Comparison of ENCODE assay signal across 2 cellular contexts in the genomic region with DNA sequence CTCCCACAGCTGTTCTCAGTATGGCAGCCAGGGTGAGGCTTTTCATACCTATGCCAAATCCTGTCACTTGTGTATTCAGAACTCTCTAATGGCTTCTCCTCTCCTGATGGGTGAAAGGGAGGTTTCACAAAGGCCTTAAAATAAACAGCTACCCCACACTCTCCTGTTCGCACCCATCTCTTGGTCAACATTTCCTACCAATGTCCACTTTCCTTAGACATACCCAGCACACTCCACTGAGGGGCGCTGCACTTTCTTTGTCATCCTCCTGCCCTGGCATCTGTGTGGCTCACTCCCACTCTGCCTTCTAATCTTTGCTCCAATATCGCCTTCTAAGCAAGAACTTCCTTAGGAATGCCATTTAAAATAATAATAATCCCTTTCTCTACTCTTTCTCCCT.
TF ChIP-seq lines count a peak whose summit lies in the region.

No MANE protein-coding gene starts in this region.

TF ChIP-seq in HCT116, 20 proteins besides CTCF, POLR2A, EP300 and RAD21:
- TF ChIP-seq ZNF274 (IDR thresholded peaks at IDR 0.05; ENCODE audit: low read depth, low read length), result no peak
- TF ChIP-seq SIN3A (IDR thresholded peaks at IDR 0.05; ENCODE audit: low read depth), result no peak
- TF ChIP-seq CBX3 (IDR thresholded peaks at IDR 0.05; ENCODE audit: low read depth), result peak; percentile 65; the same call in 1 of the 2 replicates
TF ChIP-seq in HCT116: peak in this region for 1.

TF ChIP-seq in GM12878, 131 proteins besides CTCF, POLR2A, EP300 and RAD21:
- TF ChIP-seq KAT2A (conservative IDR thresholded peaks at IDR 0.05; ENCODE audit: control insufficient read depth, low read depth, low read length) (no peak), EZH2 (IDR thresholded peaks at IDR 0.05; ENCODE audit: borderline replicate concordance, control insufficient read depth, low read depth, low read length) (no peak), ZBTB11 (CRISPR knock-in tag; IDR thresholded peaks at IDR 0.05) (no peak), KDM1A (IDR thresholded peaks at IDR 0.05; ENCODE audit: borderline replicate concordance) (no peak), ZBED1 (IDR thresholded peaks at IDR 0.05; ENCODE audit: borderline replicate concordance) (no peak), STAT3 (IDR thresholded peaks at IDR 0.05; ENCODE audit: low read depth, low read length) (no peak), IKZF2 (IDR thresholded peaks at IDR 0.05) (no peak), LARP7 (IDR thresholded peaks at IDR 0.05) (no peak), CEBPB (IDR thresholded peaks at IDR 0.05; ENCODE audit: borderline replicate concordance in 1 of 2, low read depth in 2 of 2, low read length in 2 of 2) (no peak)
- TF ChIP-seq, protein P1, sequence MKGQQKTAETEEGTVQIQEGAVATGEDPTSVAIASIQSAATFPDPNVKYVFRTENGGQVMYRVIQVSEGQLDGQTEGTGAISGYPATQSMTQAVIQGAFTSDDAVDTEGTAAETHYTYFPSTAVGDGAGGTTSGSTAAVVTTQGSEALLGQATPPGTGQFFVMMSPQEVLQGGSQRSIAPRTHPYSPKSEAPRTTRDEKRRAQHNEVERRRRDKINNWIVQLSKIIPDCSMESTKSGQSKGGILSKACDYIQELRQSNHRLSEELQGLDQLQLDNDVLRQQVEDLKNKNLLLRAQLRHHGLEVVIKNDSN (IDR thresholded peaks at IDR 0.05; ENCODE audit: borderline replicate concordance, extremely low read length, insufficient read depth, low read depth, low read length), result no peak
- TF ChIP-seq, protein P2, sequence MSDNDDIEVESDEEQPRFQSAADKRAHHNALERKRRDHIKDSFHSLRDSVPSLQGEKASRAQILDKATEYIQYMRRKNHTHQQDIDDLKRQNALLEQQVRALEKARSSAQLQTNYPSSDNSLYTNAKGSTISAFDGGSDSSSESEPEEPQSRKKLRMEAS (IDR thresholded peaks at IDR 0.05; ENCODE audit: low read depth, low read length), result no peak
- TF ChIP-seq, protein P3, sequence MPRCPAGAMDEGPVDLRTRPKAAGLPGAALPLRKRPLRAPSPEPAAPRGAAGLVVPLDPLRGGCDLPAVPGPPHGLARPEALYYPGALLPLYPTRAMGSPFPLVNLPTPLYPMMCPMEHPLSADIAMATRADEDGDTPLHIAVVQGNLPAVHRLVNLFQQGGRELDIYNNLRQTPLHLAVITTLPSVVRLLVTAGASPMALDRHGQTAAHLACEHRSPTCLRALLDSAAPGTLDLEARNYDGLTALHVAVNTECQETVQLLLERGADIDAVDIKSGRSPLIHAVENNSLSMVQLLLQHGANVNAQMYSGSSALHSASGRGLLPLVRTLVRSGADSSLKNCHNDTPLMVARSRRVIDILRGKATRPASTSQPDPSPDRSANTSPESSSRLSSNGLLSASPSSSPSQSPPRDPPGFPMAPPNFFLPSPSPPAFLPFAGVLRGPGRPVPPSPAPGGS (IDR thresholded peaks at IDR 0.05; ENCODE audit: borderline replicate concordance, insufficient read depth, low read depth, low read length, poor library complexity, severe bottlenecking), result no peak
